ENCODE assay signal across 20 cellular contexts in the genomic region with DNA sequence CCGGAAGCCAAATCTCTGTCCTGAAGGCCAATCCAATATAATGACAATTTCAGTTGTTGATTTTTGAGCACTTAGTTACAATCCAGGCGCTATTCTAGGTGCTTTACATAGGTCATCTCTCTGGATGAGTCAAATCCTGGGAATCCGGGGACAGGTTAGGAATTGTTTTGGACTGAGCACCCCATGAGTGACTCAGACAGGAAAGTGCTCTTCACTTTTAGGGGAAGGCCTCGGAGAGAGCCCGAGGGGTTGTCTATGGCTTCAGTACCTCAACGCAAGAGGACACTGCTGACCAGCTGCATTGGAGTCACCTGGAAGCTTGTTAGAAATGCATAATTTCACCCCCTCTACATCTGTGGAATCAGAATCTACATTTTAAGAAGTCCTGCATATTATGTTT.
"Had no signal": no experiment of that assay in that cellular context is flagged by ENCODE, and none has a peak within 500 bp of the region (broad histone marks: within the 10 kb centered on the region; RNA-seq: fewer than 3 reads in every experiment).

No MANE protein-coding gene starts in this region.

- DNase-seq: activated CD4-positive, alpha-beta T cell treated with anti-CD3 and anti-CD28 coated beads for 36 hours; activated CD4-positive, CD25-positive, alpha-beta regulatory T cell; activated CD8-positive, alpha-beta T cell treated with anti-CD3 and anti-CD28 coated beads, Interleukin-2, amount 10 ng/mL, durations not matched to agents 7 days and 5 days; activated effector memory CD4-positive, alpha-beta T cell treated with Interleukin-2 at 50 U/mL for 16 hours; activated naive CD4-positive, alpha-beta T cell treated with Interleukin-2 at 50 U/mL for 16 hours; anterior cingulate cortex; erythroblast; hippocampal formation; left lung; lower lobe of right lung; mucosa of descending colon; stimulated activated CD4-positive, alpha-beta T cell treated with anti-CD3 and anti-CD28 coated beads, Interleukin-15, amount 100 ng/mL, for 24 hours; stimulated activated CD4-positive, alpha-beta T cell treated with anti-CD3 and anti-CD28 coated beads, Interleukin-2, amount 100 ng/mL, for 24 hours; stimulated activated naive B cell treated with anti-CD40 and anti-IgM and Interleukin-4, amounts not matched to agents 10 μg/mL and 1 μg/mL and 100 μg/mL, for 72 hours; stomach; thyroid gland had no signal

- H3K4me1 ChIP-seq: left lung, lower lobe of right lung, right atrium auricular region, stomach, thyroid gland, upper lobe of left lung had no signal

- H3K27ac ChIP-seq: cardiac muscle cell, left lung, lower lobe of right lung, right atrium auricular region, stomach, thyroid gland, upper lobe of left lung had no signal

- H3K4me3 ChIP-seq: cardiac muscle cell, left lung, lower lobe of right lung, mucosa of descending colon, right atrium auricular region, stomach, thyroid gland, upper lobe of left lung had no signal

- H3K36me3 ChIP-seq: cardiac muscle cell, left lung, lower lobe of right lung, right atrium auricular region, stomach, thyroid gland, upper lobe of left lung had no signal

- ATAC-seq: activated CD4-positive, alpha-beta T cell treated with anti-CD3 and anti-CD28 coated beads for 36 hours; activated CD8-positive, alpha-beta T cell treated with anti-CD3 and anti-CD28 coated beads, Interleukin-2, amount 10 ng/mL, durations not matched to agents 7 days and 5 days; left lung; lower lobe of right lung; mucosa of descending colon; natural killer cell treated with Interleukin-12 subunit alpha and Interleukin-12 subunit beta and Interleukin-15 and Interleukin-18, amount 100 ng/mL, for 72 hours; stimulated activated naive B cell treated with anti-CD40 and anti-IgM and Interleukin-4, amounts not matched to agents 10 μg/mL and 1 μg/mL and 100 μg/mL, for 72 hours had no signal

- H3K27me3 ChIP-seq: cardiac muscle cell, right atrium auricular region, thyroid gland, upper lobe of left lung had no signal

- H3K9me3 ChIP-seq: left lung, lower lobe of right lung, mucosa of descending colon, right atrium auricular region, stomach, thyroid gland, upper lobe of left lung had no signal
